Comparison of ENCODE assay signal across 20 cellular contexts in the genomic region with DNA sequence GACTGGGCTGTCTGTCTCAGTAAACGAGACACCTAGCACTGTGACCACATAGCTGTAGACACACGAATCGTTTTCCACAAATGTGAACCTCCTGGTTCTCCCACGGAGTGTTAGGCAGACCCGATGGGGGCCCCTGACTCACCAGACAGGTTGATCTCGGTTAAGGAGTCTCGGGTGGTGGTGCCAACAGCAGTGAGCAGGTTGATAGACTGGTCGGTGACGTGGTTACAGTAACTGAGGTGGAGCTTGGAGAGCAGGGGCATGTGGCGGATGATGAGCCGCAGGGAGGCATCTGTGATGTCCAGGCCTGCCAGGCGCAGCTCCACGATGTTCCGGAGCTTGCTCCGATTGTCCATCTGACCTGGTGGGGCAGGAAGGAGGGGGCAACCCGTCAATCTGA.
"Had no signal": no experiment of that assay in that cellular context is flagged by ENCODE, and none has a peak within 500 bp of the region (broad histone marks: within the 10 kb centered on the region; RNA-seq: fewer than 3 reads in every experiment).

No MANE protein-coding gene starts in this region.

- H3K27ac ChIP-seq: cardiac muscle cell, coronary artery, neural progenitor cell, pancreas, right lobe of liver, thyroid gland had no signal

- H3K4me3 ChIP-seq: cardiac muscle cell, coronary artery, esophagus squamous epithelium, mucosa of descending colon, neural progenitor cell, pancreas, right lobe of liver, thyroid gland had no signal

- DNase-seq: activated CD4-positive, alpha-beta T cell treated with anti-CD3 and anti-CD28 coated beads, Interleukin-2, amount 10 ng/mL, durations not matched to agents 24 days and 14 days; activated CD4-positive, CD25-positive, alpha-beta regulatory T cell; activated CD8-positive, alpha-beta memory T cell treated with anti-CD3 and anti-CD28 coated beads for 24 hours; activated CD8-positive, alpha-beta memory T cell treated with anti-CD3 and anti-CD28 coated beads, Interleukin-2, amount 50 U/mL, for 48 hours; activated gamma-delta T cell treated with Interleukin-2 at 50 U/mL for 16 hours; activated naive CD8-positive, alpha-beta T cell treated with anti-CD3 and anti-CD28 coated beads for 36 hours; amniotic stem cell; esophagus squamous epithelium; mesenchymal stem cell; mucosa of descending colon; naive B cell; pancreas; right lobe of liver; stimulated activated CD4-positive, alpha-beta T cell treated with anti-CD3 and anti-CD28 coated beads, Interleukin-4, amount 100 ng/mL, for 4 hours; T-cell; thyroid gland had no signal

- H3K4me3 Mint-ChIP-seq: activated CD4-positive, alpha-beta T cell treated with anti-CD3 and anti-CD28 coated beads, Interleukin-2, amount 10 ng/mL, durations not matched to agents 24 days and 14 days; activated naive CD8-positive, alpha-beta T cell treated with anti-CD3 and anti-CD28 coated beads for 36 hours; stimulated activated memory B cell treated with anti-CD40 and anti-IgM and Interleukin-4, amounts not matched to agents 10 μg/mL and 1 μg/mL and 100 μg/mL, for 72 hours; T-cell had no signal

- H3K27ac Mint-ChIP-seq: activated CD4-positive, alpha-beta T cell treated with anti-CD3 and anti-CD28 coated beads, Interleukin-2, amount 10 ng/mL, durations not matched to agents 24 days and 14 days; activated naive CD8-positive, alpha-beta T cell treated with anti-CD3 and anti-CD28 coated beads for 36 hours; neural progenitor cell; stimulated activated memory B cell treated with anti-CD40 and anti-IgM and Interleukin-4, amounts not matched to agents 10 μg/mL and 1 μg/mL and 100 μg/mL, for 72 hours; T-cell had no signal

- H3K4me2 ChIP-seq: neural progenitor cell had no signal

- H3K9me3 ChIP-seq: esophagus squamous epithelium, mucosa of descending colon, pancreas, right lobe of liver, thyroid gland had no signal

- H3K27me3 Mint-ChIP-seq: activated CD4-positive, alpha-beta T cell treated with anti-CD3 and anti-CD28 coated beads, Interleukin-2, amount 10 ng/mL, durations not matched to agents 24 days and 14 days; activated naive CD8-positive, alpha-beta T cell treated with anti-CD3 and anti-CD28 coated beads for 36 hours; naive B cell; stimulated activated memory B cell treated with anti-CD40 and anti-IgM and Interleukin-4, amounts not matched to agents 10 μg/mL and 1 μg/mL and 100 μg/mL, for 72 hours; T-cell had no signal

- H3K4me1 ChIP-seq: neural progenitor cell, pancreas, right lobe of liver had no signal

- H3K9ac ChIP-seq: neural progenitor cell had no signal

- H3K27me3 ChIP-seq: cardiac muscle cell, esophagus squamous epithelium, neural progenitor cell, pancreas, right lobe of liver, thyroid gland had no signal

- H2AFZ ChIP-seq: neural progenitor cell had no signal
